Comparison of ENCODE assay signal across 8 cellular contexts in genomic region chr4:4248036-4248884, GRCh38. TPM values are rescaled to one million over a fixed set of nuclear protein-coding genes. Genes with fewer than 3 reads are reported as not detected.
DNase-seq lines count a peak whose midpoint lies in the region; ATAC-seq and TF ChIP-seq lines count a peak whose summit lies in the region.

A gene with protein sequence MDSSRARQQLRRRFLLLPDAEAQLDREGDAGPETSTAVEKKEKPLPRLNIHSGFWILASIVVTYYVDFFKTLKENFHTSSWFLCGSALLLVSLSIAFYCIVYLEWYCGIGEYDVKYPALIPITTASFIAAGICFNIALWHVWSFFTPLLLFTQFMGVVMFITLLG (minus strand): TSS chr4:4248223. CDS start chr4:4248202, 21 bp downstream.

- 1% methylated on average over 57 to 61 of the region's 62 CpGs for WGBS in tibial nerve, 2 donors

- H3K27me3 Mint-ChIP-seq in activated naive CD8-positive, alpha-beta T cell treated with anti-CD3 and anti-CD28 coated beads, Interleukin-2, amount 50 U/mL, for 24 hours = no peaks in the 10 kb centered on the region

- H3K36me3 ChIP-seq in parathyroid adenoma (ENCODE audit: control insufficient read depth, insufficient read depth, low read length) (no peaks in the 10 kb centered on the region), tibial nerve (peaks cover 0 to 22% (median 0%) of the 10 kb centered on the region in 3 donors)

- peak; percentile 78 to 94 for TF ChIP-seq EP300 in tibial nerve (IDR thresholded peaks at IDR 0.05)

- H3K4me3 ChIP-seq in GM12865 (ENCODE audit: low read depth, low read length) (peak within 1 kb of the TSS; percentile 75), parathyroid adenoma (ENCODE audit: low read depth, low read length) (peak within 1 kb of the TSS; percentile 91), tibial nerve (peak within 1 kb of the TSS; percentile 83 to 99 (median 92))

- H3K27me3 ChIP-seq in parathyroid adenoma (ENCODE audit: control insufficient read depth, insufficient read depth, low read length) = no peaks in the 10 kb centered on the region
- no peaks in the 10 kb centered on the region for H3K27me3 ChIP-seq in tibial nerve

- ATAC-seq in HG02642 (IDR thresholded peaks at IDR 0.05; ENCODE audit: poor library complexity, unreplicated experiment) (peak; percentile 95), Right ventricle myocardium superior (ENCODE audit: poor library complexity) (peak; percentile 99)
- ATAC-seq in activated naive CD8-positive, alpha-beta T cell treated with anti-CD3 and anti-CD28 coated beads, Interleukin-2, amount 50 U/mL, for 24 hours = peak; percentile 98

- H3K9ac ChIP-seq in parathyroid adenoma = peak within 1 kb of the TSS; percentile 16

- peaks cover 28% of the 10 kb centered on the region for H3K4me1 Mint-ChIP-seq in activated naive CD8-positive, alpha-beta T cell treated with anti-CD3 and anti-CD28 coated beads, Interleukin-2, amount 50 U/mL, for 24 hours

- DNase-seq in GM12865 (ENCODE audit: low read depth) (peak; percentile 95), NCI-H1105 treated with DMSO at 0.1 percent for 48 hours (lab: John Stamatoyannopoulos, UW) (peak; percentile 72), SW480 (ENCODE audit: low spot score) (peak; percentile 92), Right ventricle myocardium superior (peak; percentile 96), tibial nerve (ENCODE audit: low spot score in 2 of 2) (peak; percentile 84 to 93)
- peak; percentile 92 for DNase-seq in activated naive CD8-positive, alpha-beta T cell treated with anti-CD3 and anti-CD28 coated beads, Interleukin-2, amount 50 U/mL, for 24 hours

- H2AFZ ChIP-seq in parathyroid adenoma = peak within 1 kb of the TSS; percentile 89

- H3K4me3 Mint-ChIP-seq in activated naive CD8-positive, alpha-beta T cell treated with anti-CD3 and anti-CD28 coated beads, Interleukin-2, amount 50 U/mL, for 24 hours = peak within 1 kb of the TSS; percentile 98

- intact Hi-C loops in Right ventricle myocardium superior (cut with DNase I) = no loop called here

- H3K4me1 ChIP-seq in parathyroid adenoma = peaks cover 3% of the 10 kb centered on the region
- peaks cover 0 to 38% (median 18%) of the 10 kb centered on the region in 4 donors for H3K4me1 ChIP-seq in tibial nerve

- H3K9me3 ChIP-seq in parathyroid adenoma (ENCODE audit: control insufficient read depth, low read length) (no peaks in the 10 kb centered on the region), tibial nerve (no peaks in the 10 kb centered on the region)

- no peaks in the 10 kb centered on the region for H3K79me2 ChIP-seq in parathyroid adenoma

- peaks cover 22% of the 10 kb centered on the region for H3K36me3 Mint-ChIP-seq in activated naive CD8-positive, alpha-beta T cell treated with anti-CD3 and anti-CD28 coated beads, Interleukin-2, amount 50 U/mL, for 24 hours (ENCODE audit: low read depth)

- no peak for TF ChIP-seq CTCF in GM12865 (IDR thresholded peaks at IDR 0.05; ENCODE audit: insufficient read depth, low read depth, low read length, missing control alignments)
- TF ChIP-seq CTCF in parathyroid adenoma (IDR thresholded peaks at IDR 0.05) = no peak
- peak in 3 of 5 experiments; percentile 12 to 64 (median 57) for TF ChIP-seq CTCF in tibial nerve (IDR thresholded peaks at IDR 0.05)

- H3K4me2 ChIP-seq in parathyroid adenoma (ENCODE audit: low read length) = peak within 1 kb of the TSS; percentile 81

- H3K27ac Mint-ChIP-seq in activated naive CD8-positive, alpha-beta T cell treated with anti-CD3 and anti-CD28 coated beads, Interleukin-2, amount 50 U/mL, for 24 hours = peak within 1 kb of the TSS; percentile 98

- peak; percentile 21 to 73 for TF ChIP-seq POLR2A in tibial nerve (IDR thresholded peaks at IDR 0.05)

- H3K27ac ChIP-seq in parathyroid adenoma (peak within 1 kb of the TSS; percentile 87), tibial nerve (peak within 1 kb of the TSS; percentile 87 to 96 (median 92))

- H3K9me3 Mint-ChIP-seq in activated naive CD8-positive, alpha-beta T cell treated with anti-CD3 and anti-CD28 coated beads, Interleukin-2, amount 50 U/mL, for 24 hours = no peaks in the 10 kb centered on the region

RNA-seq across cellular contexts. Expression of the gene that starts here (rescaled TPM):
- total RNA-seq in Right ventricle myocardium superior = 7.7 TPM
- 10 to 100 TPM; 13.3 to 36.5 (median 23.8) TPM for total RNA-seq in tibial nerve

Comparison
In these comparisons a context has a peak if more than half of its experiments do, and no peak if none do; other contexts are left out.
1. Peak in every context shown above with its lines: DNase-seq, ATAC-seq, H3K4me3 ChIP-seq and H3K27ac ChIP-seq.
2. CTCF ChIP-seq: peak in tibial nerve (3 of 5); none in GM12865 (single experiment) and parathyroid adenoma (single experiment).